ENCODE assay signal across 14 cellular contexts in the genomic region with DNA sequence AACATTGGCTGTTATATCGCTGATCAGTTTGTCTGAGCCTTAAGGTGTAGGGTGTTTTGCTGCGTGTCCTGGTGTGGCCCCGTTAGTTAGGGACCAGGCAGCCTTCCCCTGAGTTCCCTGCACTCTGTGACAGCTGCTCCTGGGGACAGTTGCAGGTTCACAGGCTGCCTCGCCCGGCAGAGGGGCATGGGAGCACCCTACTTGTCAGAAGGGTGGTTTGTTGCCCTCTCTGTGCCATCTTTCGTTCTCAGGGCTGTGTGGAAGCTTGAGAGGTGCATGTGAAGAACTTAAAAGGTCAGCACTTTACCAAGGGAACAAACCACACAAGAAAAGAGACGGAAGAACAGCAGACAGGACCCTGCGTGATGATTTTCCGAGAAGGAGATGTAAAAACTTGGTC.
DNase-seq lines count a peak whose midpoint lies in the region; ATAC-seq and TF ChIP-seq lines count a peak whose summit lies in the region.
"Had no signal": no experiment of that assay in that cellular context is flagged by ENCODE, and none has a peak within 500 bp of the region (broad histone marks: within the 10 kb centered on the region; RNA-seq: fewer than 3 reads in every experiment).

No MANE protein-coding gene starts in this region.

- peaks cover 2% of the 10 kb centered on the region for H3K36me3 Mint-ChIP-seq in activated T-cell treated with anti-CD3 and anti-CD28 coated beads, Interleukin-2, amount 50 U/mL, for 24 hours (ENCODE audit: low read depth)
- H3K36me3 Mint-ChIP-seq in endodermal cell (ENCODE audit: low read depth) = no peaks in the 10 kb centered on the region

- H3K27ac ChIP-seq in left ventricle myocardium inferior (replicated peaks) (peak overlapping the region; percentile 61), endodermal cell (ENCODE audit: low read depth, low read length) (no peak overlapping the region), thyroid gland (peak overlapping the region; percentile 4 to 25 (median 24))
- H3K27ac ChIP-seq: neutrophil, SK-N-MC, uterus had no signal

- H3K27me3 Mint-ChIP-seq in activated T-cell treated with anti-CD3 and anti-CD28 coated beads, Interleukin-2, amount 50 U/mL, for 24 hours = no peaks in the 10 kb centered on the region
- H3K27me3 Mint-ChIP-seq in endodermal cell (ENCODE audit: insufficient read depth) = no peaks in the 10 kb centered on the region
- H3K27me3 Mint-ChIP-seq: B cell had no signal

- H3K36me3 ChIP-seq in left ventricle myocardium inferior = no peaks in the 10 kb centered on the region
- H3K36me3 ChIP-seq in endodermal cell (ENCODE audit: control insufficient read depth, insufficient read depth, low read length) = no peaks in the 10 kb centered on the region
- no peaks in the 10 kb centered on the region for H3K36me3 ChIP-seq in thyroid gland
- H3K36me3 ChIP-seq: esophagus squamous epithelium, neutrophil, uterus had no signal

- TF ChIP-seq POLR2A in thyroid gland (IDR thresholded peaks at IDR 0.05) = no peak

- H3K27me3 ChIP-seq in left ventricle myocardium inferior (ENCODE audit: low read depth) (no peaks in the 10 kb centered on the region), endodermal cell (ENCODE audit: control insufficient read depth, insufficient read depth, low read length, poor library complexity, severe bottlenecking) (no peaks in the 10 kb centered on the region), thyroid gland (no peaks in the 10 kb centered on the region)
- H3K27me3 ChIP-seq: esophagus squamous epithelium, neutrophil, uterus had no signal

- H3K4me1 ChIP-seq in left ventricle myocardium inferior = peaks cover 84% of the 10 kb centered on the region
- no peaks in the 10 kb centered on the region for H3K4me1 ChIP-seq in endodermal cell (ENCODE audit: control insufficient read depth, insufficient read depth, low read length)
- H3K4me1 ChIP-seq in thyroid gland = peaks cover 34 to 69% of the 10 kb centered on the region in 2 donors
- H3K4me1 ChIP-seq: uterus had no signal

- H3K27ac Mint-ChIP-seq in activated T-cell treated with anti-CD3 and anti-CD28 coated beads, Interleukin-2, amount 50 U/mL, for 24 hours = peak overlapping the region; percentile 98
- no peak overlapping the region for H3K27ac Mint-ChIP-seq in endodermal cell
- H3K27ac Mint-ChIP-seq: B cell had no signal

- DNase-seq in left ventricle myocardium inferior = no peak
- no peak for DNase-seq in left ventricle myocardium superior
- peak; percentile 51 for DNase-seq in activated T-cell treated with anti-CD3 and anti-CD28 coated beads, Interleukin-2, amount 50 U/mL, for 24 hours
- DNase-seq in endodermal cell = peak; percentile 44
- DNase-seq in thyroid gland = no peak
- DNase-seq in GM13977 (ENCODE audit: low spot score) = no peak
- no peak for DNase-seq in HUDEP-2 (lab: John Stamatoyannopoulos, UW; ENCODE audit: unreplicated experiment in 76 of 76)
- DNase-seq: activated gamma-delta T cell, esophagus squamous epithelium, uterus had no signal

- no peak overlapping the region for H3K9ac ChIP-seq in endodermal cell (ENCODE audit: extremely low read depth, low read length, poor library complexity, severe bottlenecking)

- in situ Hi-C loops in GM13977 (cut with MboI; ENCODE audit: low pct_unique_long_range_greater_than_20kb, low sequenced_read_pairs, unreplicated experiment) = no loop called here

- 92 to 100% methylated on average over 3 to 9 of the region's 9 CpGs for WGBS in endodermal cell (ENCODE audit: insufficient coverage in 1 of 2, insufficient read length in 1 of 2), 2 experiments
- 71 to 72% methylated on average over 9 of the region's 9 CpGs for WGBS in thyroid gland, 2 donors

- H3K4me1 Mint-ChIP-seq in activated T-cell treated with anti-CD3 and anti-CD28 coated beads, Interleukin-2, amount 50 U/mL, for 24 hours (ENCODE audit: low read depth) = peaks cover 94% of the 10 kb centered on the region
- no peaks in the 10 kb centered on the region for H3K4me1 Mint-ChIP-seq in endodermal cell

- ATAC-seq in left ventricle myocardium superior = no peak
- ATAC-seq in HG03039 (IDR thresholded peaks at IDR 0.05; ENCODE audit: unreplicated experiment) = no peak

- TF ChIP-seq CTCF in left ventricle myocardium inferior (IDR thresholded peaks at IDR 0.05; ENCODE audit: borderline replicate concordance) = no peak
- no peak for TF ChIP-seq CTCF in endodermal cell (conservative IDR thresholded peaks at IDR 0.05)
- TF ChIP-seq CTCF in thyroid gland (IDR thresholded peaks at IDR 0.05) = no peak
- no peak for TF ChIP-seq CTCF in GM13977 (IDR thresholded peaks at IDR 0.05; ENCODE audit: extremely low read depth, insufficient read depth, missing control alignments)

- H3K9me3 Mint-ChIP-seq in activated T-cell treated with anti-CD3 and anti-CD28 coated beads, Interleukin-2, amount 50 U/mL, for 24 hours = no peaks in the 10 kb centered on the region
- no peaks in the 10 kb centered on the region for H3K9me3 Mint-ChIP-seq in endodermal cell

- H3K4me3 Mint-ChIP-seq in activated T-cell treated with anti-CD3 and anti-CD28 coated beads, Interleukin-2, amount 50 U/mL, for 24 hours = peak overlapping the region; percentile 75
- no peak overlapping the region for H3K4me3 Mint-ChIP-seq in endodermal cell
- H3K4me3 Mint-ChIP-seq: B cell had no signal

- no peaks in the 10 kb centered on the region for H3K9me3 ChIP-seq in left ventricle myocardium inferior (replicated peaks)
- no peaks in the 10 kb centered on the region for H3K9me3 ChIP-seq in endodermal cell (ENCODE audit: control insufficient read depth, low read length)
- H3K9me3 ChIP-seq in thyroid gland = no peaks in the 10 kb centered on the region
- H3K9me3 ChIP-seq: esophagus squamous epithelium, neutrophil, uterus had no signal

- no peak overlapping the region for H3K4me3 ChIP-seq in left ventricle myocardium inferior
- no peak overlapping the region for H3K4me3 ChIP-seq in endodermal cell (ENCODE audit: low read length)
- H3K4me3 ChIP-seq in thyroid gland (replicated peaks in 1 of 3) = no peak overlapping the region
- H3K4me3 ChIP-seq: esophagus squamous epithelium, SK-N-MC, uterus had no signal

- intact Hi-C loops in left ventricle myocardium inferior (cut with micrococcal nuclease) (no loop called here), left ventricle myocardium superior (cut with micrococcal nuclease) (no loop called here), thyroid gland (cut with DNase I) (no loop called here)

Comparison
In these comparisons a context has a peak if more than half of its experiments do, and no peak if none do; other contexts are left out.
1. DNase-seq: peak in activated T-cell treated with anti-CD3 and anti-CD28 coated beads, Interleukin-2, amount 50 U/mL, for 24 hours (single experiment) and endodermal cell (single experiment); none in left ventricle myocardium inferior (single experiment), left ventricle myocardium superior (single experiment), thyroid gland (0 of 2), GM13977 (single experiment) and HUDEP-2 (0 of 76).